Comparison of ENCODE assay signal across 8 cellular contexts in genomic region chr19:38335949-38336637, GRCh38. TPM values are rescaled to one million over a fixed set of nuclear protein-coding genes. Genes with fewer than 3 reads are reported as not detected.
DNase-seq lines count a peak whose midpoint lies in the region; ATAC-seq and TF ChIP-seq lines count a peak whose summit lies in the region.

No MANE protein-coding gene starts in this region.

- H4K20me1 ChIP-seq in IMR-90 (ENCODE audit: insufficient read depth, low read length) (no peaks in the 10 kb centered on the region), OCI-LY3 (ENCODE audit: insufficient read depth, low read length) (no peaks in the 10 kb centered on the region)

- in situ Hi-C loops in IMR-90 (cut with MboI; ENCODE audit: low sequenced_read_pairs) = loop anchor here (10.0 kb wide), 1 partner anchor 441 kb away; no protein-coding TSS in a partner anchor

- WGBS in IMR-90 (ENCODE audit: extremely low coverage in 2 of 2, insufficient read length in 1 of 2), 2 experiments = 0% methylated on average over 28 of the region's 52 CpGs; no CpG with 5 or more reads in 1 of the 2 experiments

- peak overlapping the region; percentile 73; the same call in 1 of the 2 replicates for H2AK5ac ChIP-seq in IMR-90 (ENCODE audit: low read depth, low read length)

- ATAC-seq in GM21528 (IDR thresholded peaks at IDR 0.05; ENCODE audit: low FRiP score, unreplicated experiment) = peak; percentile 54
- ATAC-seq in IMR-90 (ENCODE audit: low read depth) = peak; percentile 88
- peak; percentile 86 for ATAC-seq in mucosa of descending colon

- H3K79me1 ChIP-seq in IMR-90 (ENCODE audit: low read depth in 1 of 2, low read length in 2 of 2) = no peaks in the 10 kb centered on the region; a peak in 1 of 4 replicates

- CTCF ChIA-PET in IMR-90 (lab: Yijun Ruan, JAX) = interaction anchor here (0.6 to 1.6 kb wide), 6 partner anchors 11 to 103 kb away, joined by 3 to 11 read pairs (median 4); no protein-coding TSS in a partner anchor

- 0 out of 2 replicates have a peak overlapping the region, but pooled peaks have one; percentile 55 for H4K91ac ChIP-seq in IMR-90 (ENCODE audit: insufficient read depth, low read depth, low read length)

- peak overlapping the region; percentile 56 for H2BK5ac ChIP-seq in IMR-90 (ENCODE audit: low read depth, low read length, poor library complexity, severe bottlenecking)

- no peak overlapping the region for H3K56ac ChIP-seq in IMR-90 (ENCODE audit: extremely low read depth, insufficient read depth, low read length)

- peak overlapping the region; percentile 54 for H3K9ac ChIP-seq in IMR-90 (ENCODE audit: low read depth, low read length)
- H3K9ac ChIP-seq in OCI-LY3 (ENCODE audit: low read length) = peak overlapping the region; percentile 81

- TF ChIP-seq CTCF in IMR-90 (conservative IDR thresholded peaks at IDR 0.05; ENCODE audit: low read depth, low read length) (no peak), OCI-LY3 (IDR thresholded peaks at IDR 0.05; ENCODE audit: low read depth, low read length) (no peak), epithelial cell of esophagus (IDR thresholded peaks at IDR 0.05; ENCODE audit: insufficient read depth, low read depth, low read length, missing control alignments) (no peak), mucosa of descending colon (IDR thresholded peaks at IDR 0.05) (no peak)

- peak overlapping the region in 1 of 2 experiments; percentile 71; a peak in 1 of 4 replicates for H4K8ac ChIP-seq in IMR-90 (ENCODE audit: low read depth in 2 of 2, low read length in 2 of 2)

- H2BK120ac ChIP-seq in IMR-90 (ENCODE audit: low read depth, low read length) = 0 out of 2 replicates have a peak overlapping the region, but pooled peaks have one; percentile 22

- H3K14ac ChIP-seq in IMR-90 (replicated peaks; ENCODE audit: low read depth, low read length) = no peak overlapping the region

- TF ChIP-seq RAD21 in IMR-90 (IDR thresholded peaks at IDR 0.05; ENCODE audit: low read length) = no peak

- POLR2A ChIA-PET in IMR-90 (lab: Charles Lee; ENCODE audit: unreplicated experiment) = no interaction called here

- H3K9me3 ChIP-seq in IMR-90 (ENCODE audit: control insufficient read depth, insufficient read depth, low read length) (no peaks in the 10 kb centered on the region), OCI-LY3 (ENCODE audit: insufficient read depth, low read length) (no peaks in the 10 kb centered on the region), mucosa of descending colon (no peaks in the 10 kb centered on the region)

- peak; percentile 85 for DNase-seq in DMS 273 treated with DMSO at 0.1 percent for 48 hours (lab: John Stamatoyannopoulos, UW)
- DNase-seq in IMR-90 = peak; percentile 92
- DNase-seq in activated T-cell treated with anti-CD3 and anti-CD28 coated beads for 24 hours (ENCODE audit: low read depth) = peak; percentile 95
- peak; percentile 99 for DNase-seq in epithelial cell of esophagus (ENCODE audit: low read depth)
- peak; percentile 96 to 98 (median 97) for DNase-seq in mucosa of descending colon
- DNase-seq in stimulated activated CD8-positive, alpha-beta memory T cell treated with anti-CD3 and anti-CD28 coated beads, Interleukin-2, amount 100 ng/mL, for 48 hours (ENCODE audit: low read depth in 2 of 2) = peak; percentile 90 to 93

- H3K4me2 ChIP-seq in IMR-90 (ENCODE audit: low read depth, low read length) (peak overlapping the region; percentile 90), OCI-LY3 (ENCODE audit: low read length) (peak overlapping the region; percentile 86)

- H2BK20ac ChIP-seq in IMR-90 (ENCODE audit: low read depth, low read length) = no peak overlapping the region

- no peak overlapping the region for H2BK15ac ChIP-seq in IMR-90 (ENCODE audit: low read depth, low read length)

- H2AFZ ChIP-seq in IMR-90 (replicated peaks; ENCODE audit: low read length, poor library complexity) (peak overlapping the region; percentile 100), OCI-LY3 (ENCODE audit: low read depth, low read length) (peak overlapping the region; percentile 88)

- peaks cover 5% of the 10 kb centered on the region; the same call in 1 of the 2 replicates for H3K9me1 ChIP-seq in IMR-90 (ENCODE audit: insufficient read depth, low read length)

- H2AK9ac ChIP-seq in IMR-90 (replicated peaks; ENCODE audit: low read depth, low read length, poor library complexity) = peak overlapping the region; percentile 97

- H3K27me3 ChIP-seq in IMR-90 (ENCODE audit: control insufficient read depth, insufficient read depth, low read length) = no peaks in the 10 kb centered on the region
- no peaks in the 10 kb centered on the region for H3K27me3 ChIP-seq in OCI-LY3 (ENCODE audit: low read depth, low read length)

- BruUV-seq in IMR-90 (replicated peaks; lab: Mats Ljungman, UMichigan) = no TSS peak

- H3K18ac ChIP-seq in IMR-90 (ENCODE audit: low read depth, low read length) = no peak overlapping the region

- no peak overlapping the region for H3K23ac ChIP-seq in IMR-90 (ENCODE audit: low read depth, low read length)

- no peaks in the 10 kb centered on the region for H3K36me3 ChIP-seq in IMR-90 (ENCODE audit: control insufficient read depth, insufficient read depth, low read length)
- no peaks in the 10 kb centered on the region for H3K36me3 ChIP-seq in OCI-LY3 (replicated peaks; ENCODE audit: low read depth, low read length)
- H3K36me3 ChIP-seq in mucosa of descending colon (ENCODE audit: low read depth) = peaks cover 6% of the 10 kb centered on the region

- peak overlapping the region; percentile 71 for H3K4ac ChIP-seq in IMR-90 (ENCODE audit: low read depth, low read length)

- intact Hi-C loops in IMR-90 (cut with micrococcal nuclease) (loop anchor here (1.0 to 2.0 kb wide), 4 partner anchors 39 to 433 kb away; partner anchors contain the start of gene PSMD8), mucosa of descending colon (cut with DNase I, micrococcal nuclease) (no loop called here)

- TF ChIP-seq POLR2A in IMR-90 (IDR thresholded peaks at IDR 0.05; ENCODE audit: low read depth, low read length) = no peak; the same call in 1 of the 2 replicates

- no peak overlapping the region for H4K5ac ChIP-seq in IMR-90 (ENCODE audit: low read depth, low read length)

- peak overlapping the region; percentile 55 for H3K27ac ChIP-seq in IMR-90 (ENCODE audit: insufficient read depth, low read length)
- peak overlapping the region; percentile 79 for H3K27ac ChIP-seq in OCI-LY3 (ENCODE audit: low read length)

- no peaks in the 10 kb centered on the region for H3K79me2 ChIP-seq in OCI-LY3 (ENCODE audit: low read length)

- H3K4me3 ChIP-seq in IMR-90 (ENCODE audit: insufficient read depth, low read depth, low read length) = peak overlapping the region; percentile 77
- H3K4me3 ChIP-seq in OCI-LY3 (ENCODE audit: low read length) = peak overlapping the region; percentile 87
- peak overlapping the region; percentile 86 for H3K4me3 ChIP-seq in epithelial cell of esophagus (ENCODE audit: low read length)
- peak overlapping the region; percentile 34 for H3K4me3 ChIP-seq in mucosa of descending colon

- dilution Hi-C loops in IMR-90 (cut with HindIII; ENCODE audit: low sequenced_read_pairs, unreplicated experiment) = no loop called here

- H3K4me1 ChIP-seq in IMR-90 (ENCODE audit: control insufficient read depth, insufficient read depth, low read length) (no peaks in the 10 kb centered on the region), OCI-LY3 (ENCODE audit: low read length) (peaks cover 8% of the 10 kb centered on the region), mucosa of descending colon (ENCODE audit: low read depth) (peaks cover 5% of the 10 kb centered on the region)

TF ChIP-seq in IMR-90, 13 proteins besides CTCF, POLR2A, EP300 and RAD21:
- TF ChIP-seq FOS (IDR thresholded peaks at IDR 0.05; ENCODE audit: low read depth, low read length) (no peak), MAZ (IDR thresholded peaks at IDR 0.05; ENCODE audit: borderline replicate concordance, low read depth, low read length) (peak; percentile 50; the same call in 1 of the 2 replicates)

RNA-seq across cellular contexts. Expression of gene CATSPERG, which starts 0.5 kb away (rescaled TPM):
- total RNA-seq in IMR-90 (2012; rRNA removed) (0.18 TPM in 1 of 2 replicates, not detected in the other), mucosa of descending colon (10 to 100 TPM in 2 of 3 donors, 1 to 10 TPM in 1; 8.1 to 14.2 (median 10.1) TPM)
- 0.16 and 0.34 TPM in 2 replicates for polyA plus RNA-seq in IMR-90 (2012; rRNA removed)
- 0.08 and 0.21 TPM in 2 replicates for polyA plus RNA-seq in IMR-90 (2012; cell fraction: cytosol; rRNA removed)
- 1.1 and 1.9 TPM in 2 replicates for polyA plus RNA-seq in IMR-90 (2012; cell fraction: nucleus; rRNA removed; ENCODE audit: low replicate concordance)

RNA-seq across cellular contexts. Expression of gene KCNK6, which starts 16.4 kb away (rescaled TPM):
- total RNA-seq in IMR-90 (2012; rRNA removed) = 2.7 and 2.8 TPM in 2 replicates
- polyA plus RNA-seq in IMR-90 (2012; rRNA removed) = 3.9 and 4.5 TPM in 2 replicates
- 3.3 and 4.2 TPM in 2 replicates for polyA plus RNA-seq in IMR-90 (2012; cell fraction: cytosol; rRNA removed)
- polyA plus RNA-seq in IMR-90 (2012; cell fraction: nucleus; rRNA removed; ENCODE audit: low replicate concordance) = 2.9 and 3.1 TPM in 2 replicates
- total RNA-seq in mucosa of descending colon = 10 to 100 TPM; 24.8 to 27.8 (median 25.6) TPM

RNA-seq across cellular contexts. Expression of gene YIF1B, which starts 20.3 kb away (rescaled TPM):
- total RNA-seq in IMR-90 (2012; rRNA removed) (72.2 and 78.9 TPM in 2 replicates), mucosa of descending colon (10 to 100 TPM; 21.4 to 31.5 (median 23.9) TPM)
- polyA plus RNA-seq in IMR-90 (2012; rRNA removed) = 162 and 165 TPM in 2 replicates
- polyA plus RNA-seq in IMR-90 (2012; cell fraction: cytosol; rRNA removed) = 95.0 and 225 TPM in 2 replicates
- 92.8 and 241 TPM in 2 replicates for polyA plus RNA-seq in IMR-90 (2012; cell fraction: nucleus; rRNA removed; ENCODE audit: low replicate concordance)

RNA-seq across cellular contexts. Expression of gene C19orf33, which starts 32.0 kb away (rescaled TPM):
- total RNA-seq in IMR-90 (2012; rRNA removed) = 1.4 TPM in 1 of 2 replicates, not detected in the other
- 0.80 and 0.96 TPM in 2 replicates for polyA plus RNA-seq in IMR-90 (2012; rRNA removed)
- 0.44 and 3.1 TPM in 2 replicates for polyA plus RNA-seq in IMR-90 (2012; cell fraction: cytosol; rRNA removed)
- polyA plus RNA-seq in IMR-90 (2012; cell fraction: nucleus; rRNA removed; ENCODE audit: low replicate concordance) = not detected in 2 replicates
- total RNA-seq in mucosa of descending colon = 100 to 1,000 TPM in 2 of 3 donors, 10 to 100 TPM in 1; 82.5 to 310 (median 235) TPM

RNA-seq across cellular contexts. Expression of gene PSMD8, which starts 38.3 kb away (rescaled TPM):
- total RNA-seq in IMR-90 (2012; rRNA removed) = 502 and 644 TPM in 2 replicates
- polyA plus RNA-seq in IMR-90 (2012; rRNA removed) = 475 and 538 TPM in 2 replicates
- polyA plus RNA-seq in IMR-90 (2012; cell fraction: cytosol; rRNA removed) = 171 and 501 TPM in 2 replicates
- 160 and 200 TPM in 2 replicates for polyA plus RNA-seq in IMR-90 (2012; cell fraction: nucleus; rRNA removed; ENCODE audit: low replicate concordance)
- 100 to 1,000 TPM; 121 to 144 (median 141) TPM for total RNA-seq in mucosa of descending colon

Comparison
In these comparisons a context has a peak if more than half of its experiments do, and no peak if none do; other contexts are left out.
1. Peak in every context shown above with its lines: DNase-seq, ATAC-seq, H3K4me3 ChIP-seq and H3K27ac ChIP-seq.
2. H3K4me3 ChIP-seq: peak in every context shown above with its lines; median percentile 87 in OCI-LY3; 86 in epithelial cell of esophagus; 77 in IMR-90; 34 in mucosa of descending colon.